8 cellular contexts compared by ENCODE assay signal in genomic region chr17:57379237-57380054, GRCh38.
A peak's percentile ranks its signal among the peaks of the same experiment; 100 is the strongest.
DNase-seq lines count a peak whose midpoint lies in the region; ATAC-seq and TF ChIP-seq lines count a peak whose summit lies in the region.

No MANE protein-coding gene starts in this region.

- H3K27me3 Mint-ChIP-seq in activated CD8-positive, alpha-beta T cell treated with anti-CD3 and anti-CD28 coated beads for 36 hours, result no peaks in the 10 kb centered on the region
- no peaks in the 10 kb centered on the region for H3K27me3 Mint-ChIP-seq in activated CD8-positive, alpha-beta T cell treated with anti-CD3 and anti-CD28 coated beads, Interleukin-2, amount 10 ng/mL, durations not matched to agents 7 days and 5 days (ENCODE audit: low read depth)
- no peaks in the 10 kb centered on the region for H3K27me3 Mint-ChIP-seq in activated T-helper 1 cell treated with anti-CD3 and anti-CD28 coated beads, Interleukin-12 subunit alpha, Interleukin-12 subunit beta, Interleukin-2, Interleukin-4 antibody, amounts not matched to agents 30 ng/mL and 10 ng/mL and 1 ng/mL, durations not matched to agents 14 hours and 24 hours and 36 hours (ENCODE audit: insufficient read depth)
- H3K27me3 Mint-ChIP-seq in stimulated activated naive B cell treated with anti-CD40 and anti-IgM and Interleukin-4, amounts not matched to agents 10 μg/mL and 1 μg/mL and 100 μg/mL, for 72 hours, result no peaks in the 10 kb centered on the region
- no peaks in the 10 kb centered on the region for H3K27me3 Mint-ChIP-seq in natural killer cell (ENCODE audit: low read depth in 2 of 2)

- H3K27me3 ChIP-seq in hepatocyte, result no peaks in the 10 kb centered on the region

- ATAC-seq in activated CD8-positive, alpha-beta T cell treated with anti-CD3 and anti-CD28 coated beads for 36 hours, result peak; percentile 64
- no peak for ATAC-seq in activated CD8-positive, alpha-beta T cell treated with anti-CD3 and anti-CD28 coated beads, Interleukin-2, amount 10 ng/mL, durations not matched to agents 7 days and 5 days
- ATAC-seq in stimulated activated naive B cell treated with anti-CD40 and anti-IgM and Interleukin-4, amounts not matched to agents 10 μg/mL and 1 μg/mL and 100 μg/mL, for 72 hours (replicated peaks), result no peak
- no peak for ATAC-seq in natural killer cell

- H3K9me2 ChIP-seq in hepatocyte (replicated peaks; ENCODE audit: insufficient read depth), result no peaks in the 10 kb centered on the region

- H3K4me3 ChIP-seq in hepatocyte, result no peak overlapping the region

- no peaks in the 10 kb centered on the region for H3K36me3 ChIP-seq in hepatocyte (replicated peaks; ENCODE audit: insufficient read depth, low read depth)

- H2AFZ ChIP-seq in hepatocyte, result no peak overlapping the region

- peaks cover 20% of the 10 kb centered on the region for H3K4me1 Mint-ChIP-seq in activated CD8-positive, alpha-beta T cell treated with anti-CD3 and anti-CD28 coated beads for 36 hours (ENCODE audit: low read depth)
- H3K4me1 Mint-ChIP-seq in activated CD8-positive, alpha-beta T cell treated with anti-CD3 and anti-CD28 coated beads, Interleukin-2, amount 10 ng/mL, durations not matched to agents 7 days and 5 days (ENCODE audit: low read depth), result peaks cover 21% of the 10 kb centered on the region
- H3K4me1 Mint-ChIP-seq in activated T-helper 1 cell treated with anti-CD3 and anti-CD28 coated beads, Interleukin-12 subunit alpha, Interleukin-12 subunit beta, Interleukin-2, Interleukin-4 antibody, amounts not matched to agents 30 ng/mL and 10 ng/mL and 1 ng/mL, durations not matched to agents 14 hours and 24 hours and 36 hours (ENCODE audit: low read depth), result peaks cover 24% of the 10 kb centered on the region
- H3K4me1 Mint-ChIP-seq in stimulated activated naive B cell treated with anti-CD40 and anti-IgM and Interleukin-4, amounts not matched to agents 10 μg/mL and 1 μg/mL and 100 μg/mL, for 72 hours, result peaks cover 30 to 45% of the 10 kb centered on the region in 2 donors
- peaks cover 8 to 46% of the 10 kb centered on the region in 2 donors for H3K4me1 Mint-ChIP-seq in natural killer cell

- DNase-seq in activated CD8-positive, alpha-beta T cell treated with anti-CD3 and anti-CD28 coated beads for 36 hours, result peak; percentile 57
- no peak for DNase-seq in activated CD8-positive, alpha-beta T cell treated with anti-CD3 and anti-CD28 coated beads, Interleukin-2, amount 10 ng/mL, durations not matched to agents 7 days and 5 days
- DNase-seq in activated T-helper 1 cell treated with anti-CD3 and anti-CD28 coated beads, Interleukin-12 subunit alpha, Interleukin-12 subunit beta, Interleukin-2, Interleukin-4 antibody, amounts not matched to agents 30 ng/mL and 10 ng/mL and 1 ng/mL, durations not matched to agents 14 hours and 24 hours and 36 hours (ENCODE audit: low spot score), result no peak
- DNase-seq in hepatocyte (ENCODE audit: low spot score), result no peak
- no peak for DNase-seq in stimulated activated naive B cell treated with anti-CD40 and anti-IgM and Interleukin-4, amounts not matched to agents 10 μg/mL and 1 μg/mL and 100 μg/mL, for 72 hours
- no peak for DNase-seq in NCI-H1694 (lab: John Stamatoyannopoulos, UW)
- no peak for DNase-seq in natural killer cell
- DNase-seq in central memory CD4-positive, alpha-beta T cell, result no peak

- WGBS in hepatocyte (ENCODE audit: low lambda C conversion rate, missing lambda C conversion rate), result 47% methylated on average over 13 of the region's 13 CpGs

- no peak overlapping the region for H3K4me3 Mint-ChIP-seq in activated CD8-positive, alpha-beta T cell treated with anti-CD3 and anti-CD28 coated beads for 36 hours
- no peak overlapping the region for H3K4me3 Mint-ChIP-seq in activated CD8-positive, alpha-beta T cell treated with anti-CD3 and anti-CD28 coated beads, Interleukin-2, amount 10 ng/mL, durations not matched to agents 7 days and 5 days
- no peak overlapping the region for H3K4me3 Mint-ChIP-seq in activated T-helper 1 cell treated with anti-CD3 and anti-CD28 coated beads, Interleukin-12 subunit alpha, Interleukin-12 subunit beta, Interleukin-2, Interleukin-4 antibody, amounts not matched to agents 30 ng/mL and 10 ng/mL and 1 ng/mL, durations not matched to agents 14 hours and 24 hours and 36 hours
- peak overlapping the region; percentile 12 to 40 for H3K4me3 Mint-ChIP-seq in stimulated activated naive B cell treated with anti-CD40 and anti-IgM and Interleukin-4, amounts not matched to agents 10 μg/mL and 1 μg/mL and 100 μg/mL, for 72 hours
- no peak overlapping the region for H3K4me3 Mint-ChIP-seq in natural killer cell

- POLR2A ChIA-PET in activated CD8-positive, alpha-beta T cell treated with anti-CD3 and anti-CD28 coated beads for 36 hours (lab: Charles Lee), result interaction anchor here (0.7 kb wide), 1 partner anchor 17 kb away, joined by 3 read pairs; no protein-coding TSS in a partner anchor
- POLR2A ChIA-PET in activated CD8-positive, alpha-beta T cell treated with anti-CD3 and anti-CD28 coated beads, Interleukin-2, amount 10 ng/mL, durations not matched to agents 7 days and 5 days (lab: Charles Lee), result no interaction called here

- peaks cover 7% of the 10 kb centered on the region for H3K9me3 Mint-ChIP-seq in activated CD8-positive, alpha-beta T cell treated with anti-CD3 and anti-CD28 coated beads for 36 hours
- no peaks in the 10 kb centered on the region for H3K9me3 Mint-ChIP-seq in activated CD8-positive, alpha-beta T cell treated with anti-CD3 and anti-CD28 coated beads, Interleukin-2, amount 10 ng/mL, durations not matched to agents 7 days and 5 days (ENCODE audit: insufficient read depth)
- H3K9me3 Mint-ChIP-seq in activated T-helper 1 cell treated with anti-CD3 and anti-CD28 coated beads, Interleukin-12 subunit alpha, Interleukin-12 subunit beta, Interleukin-2, Interleukin-4 antibody, amounts not matched to agents 30 ng/mL and 10 ng/mL and 1 ng/mL, durations not matched to agents 14 hours and 24 hours and 36 hours, result peaks cover 4% of the 10 kb centered on the region
- peaks cover 0 to 2% of the 10 kb centered on the region in 2 donors for H3K9me3 Mint-ChIP-seq in stimulated activated naive B cell treated with anti-CD40 and anti-IgM and Interleukin-4, amounts not matched to agents 10 μg/mL and 1 μg/mL and 100 μg/mL, for 72 hours
- H3K9me3 Mint-ChIP-seq in natural killer cell, result no peaks in the 10 kb centered on the region

- peaks cover 21% of the 10 kb centered on the region for H3K4me1 ChIP-seq in hepatocyte (ENCODE audit: insufficient read depth)

- no peaks in the 10 kb centered on the region for H4K20me1 ChIP-seq in hepatocyte (ENCODE audit: insufficient read depth, poor library complexity, severe bottlenecking)

- peak overlapping the region; percentile 68 for H3K27ac ChIP-seq in hepatocyte

- CTCF ChIA-PET in activated CD8-positive, alpha-beta T cell treated with anti-CD3 and anti-CD28 coated beads for 36 hours (lab: Charles Lee), result no interaction called here
- CTCF ChIA-PET in activated CD8-positive, alpha-beta T cell treated with anti-CD3 and anti-CD28 coated beads, Interleukin-2, amount 10 ng/mL, durations not matched to agents 7 days and 5 days (lab: Charles Lee), result no interaction called here

- peaks cover 18% of the 10 kb centered on the region for H3K36me3 Mint-ChIP-seq in activated CD8-positive, alpha-beta T cell treated with anti-CD3 and anti-CD28 coated beads for 36 hours (ENCODE audit: low read depth)
- peaks cover 21% of the 10 kb centered on the region for H3K36me3 Mint-ChIP-seq in activated CD8-positive, alpha-beta T cell treated with anti-CD3 and anti-CD28 coated beads, Interleukin-2, amount 10 ng/mL, durations not matched to agents 7 days and 5 days (ENCODE audit: low read depth)
- peaks cover 28% of the 10 kb centered on the region for H3K36me3 Mint-ChIP-seq in activated T-helper 1 cell treated with anti-CD3 and anti-CD28 coated beads, Interleukin-12 subunit alpha, Interleukin-12 subunit beta, Interleukin-2, Interleukin-4 antibody, amounts not matched to agents 30 ng/mL and 10 ng/mL and 1 ng/mL, durations not matched to agents 14 hours and 24 hours and 36 hours (ENCODE audit: low read depth)
- H3K36me3 Mint-ChIP-seq in stimulated activated naive B cell treated with anti-CD40 and anti-IgM and Interleukin-4, amounts not matched to agents 10 μg/mL and 1 μg/mL and 100 μg/mL, for 72 hours, result peaks cover 31 to 55% of the 10 kb centered on the region in 2 donors
- no peaks in the 10 kb centered on the region for H3K36me3 Mint-ChIP-seq in natural killer cell

- no peak overlapping the region for H3K27ac Mint-ChIP-seq in activated CD8-positive, alpha-beta T cell treated with anti-CD3 and anti-CD28 coated beads for 36 hours
- no peak overlapping the region for H3K27ac Mint-ChIP-seq in activated CD8-positive, alpha-beta T cell treated with anti-CD3 and anti-CD28 coated beads, Interleukin-2, amount 10 ng/mL, durations not matched to agents 7 days and 5 days
- peak overlapping the region; percentile 21 for H3K27ac Mint-ChIP-seq in activated T-helper 1 cell treated with anti-CD3 and anti-CD28 coated beads, Interleukin-12 subunit alpha, Interleukin-12 subunit beta, Interleukin-2, Interleukin-4 antibody, amounts not matched to agents 30 ng/mL and 10 ng/mL and 1 ng/mL, durations not matched to agents 14 hours and 24 hours and 36 hours
- peak overlapping the region; percentile 88 for H3K27ac Mint-ChIP-seq in stimulated activated naive B cell treated with anti-CD40 and anti-IgM and Interleukin-4, amounts not matched to agents 10 μg/mL and 1 μg/mL and 100 μg/mL, for 72 hours
- no peak overlapping the region for H3K27ac Mint-ChIP-seq in natural killer cell

- no peak for TF ChIP-seq CTCF in activated CD8-positive, alpha-beta T cell treated with anti-CD3 and anti-CD28 coated beads for 36 hours (IDR thresholded peaks at IDR 0.05)
- TF ChIP-seq CTCF in hepatocyte (IDR thresholded peaks at IDR 0.05; ENCODE audit: poor library complexity), result no peak
- TF ChIP-seq CTCF in natural killer cell (IDR thresholded peaks at IDR 0.05), result no peak

- H3K79me2 ChIP-seq in hepatocyte, result peaks cover 73% of the 10 kb centered on the region

- peak overlapping the region; percentile 57 for H3K4me2 ChIP-seq in hepatocyte

- intact Hi-C loops in activated CD8-positive, alpha-beta T cell treated with anti-CD3 and anti-CD28 coated beads for 36 hours (cut with micrococcal nuclease), result no loop called here
- intact Hi-C loops in activated T-helper 1 cell treated with anti-CD3 and anti-CD28 coated beads, Interleukin-12 subunit alpha, Interleukin-12 subunit beta, Interleukin-2, Interleukin-4 antibody, amounts not matched to agents 30 ng/mL and 10 ng/mL and 1 ng/mL, durations not matched to agents 14 hours and 24 hours and 36 hours (cut with micrococcal nuclease), result no loop called here
- intact Hi-C loops in natural killer cell (cut with micrococcal nuclease), result no loop called here

- no peaks in the 10 kb centered on the region for H3K9me3 ChIP-seq in hepatocyte (ENCODE audit: low read depth)

Comparison
In these comparisons a context has a peak if more than half of its experiments do, and no peak if none do; other contexts are left out.
1. H3K27ac Mint-ChIP-seq: peak in activated T-helper 1 cell treated with anti-CD3 and anti-CD28 coated beads, Interleukin-12 subunit alpha, Interleukin-12 subunit beta, Interleukin-2, Interleukin-4 antibody, amounts not matched to agents 30 ng/mL and 10 ng/mL and 1 ng/mL, durations not matched to agents 14 hours and 24 hours and 36 hours (single experiment) and stimulated activated naive B cell treated with anti-CD40 and anti-IgM and Interleukin-4, amounts not matched to agents 10 μg/mL and 1 μg/mL and 100 μg/mL, for 72 hours (single experiment); none in activated CD8-positive, alpha-beta T cell treated with anti-CD3 and anti-CD28 coated beads for 36 hours (single experiment), activated CD8-positive, alpha-beta T cell treated with anti-CD3 and anti-CD28 coated beads, Interleukin-2, amount 10 ng/mL, durations not matched to agents 7 days and 5 days (single experiment) and natural killer cell (0 of 2).
2. H3K4me3 Mint-ChIP-seq: peak in stimulated activated naive B cell treated with anti-CD40 and anti-IgM and Interleukin-4, amounts not matched to agents 10 μg/mL and 1 μg/mL and 100 μg/mL, for 72 hours (2 of 2); none in activated CD8-positive, alpha-beta T cell treated with anti-CD3 and anti-CD28 coated beads for 36 hours (single experiment), activated CD8-positive, alpha-beta T cell treated with anti-CD3 and anti-CD28 coated beads, Interleukin-2, amount 10 ng/mL, durations not matched to agents 7 days and 5 days (single experiment), activated T-helper 1 cell treated with anti-CD3 and anti-CD28 coated beads, Interleukin-12 subunit alpha, Interleukin-12 subunit beta, Interleukin-2, Interleukin-4 antibody, amounts not matched to agents 30 ng/mL and 10 ng/mL and 1 ng/mL, durations not matched to agents 14 hours and 24 hours and 36 hours (single experiment) and natural killer cell (single experiment).